Comparison of ENCODE assay signal across 1 cellular context in the genomic region with DNA sequence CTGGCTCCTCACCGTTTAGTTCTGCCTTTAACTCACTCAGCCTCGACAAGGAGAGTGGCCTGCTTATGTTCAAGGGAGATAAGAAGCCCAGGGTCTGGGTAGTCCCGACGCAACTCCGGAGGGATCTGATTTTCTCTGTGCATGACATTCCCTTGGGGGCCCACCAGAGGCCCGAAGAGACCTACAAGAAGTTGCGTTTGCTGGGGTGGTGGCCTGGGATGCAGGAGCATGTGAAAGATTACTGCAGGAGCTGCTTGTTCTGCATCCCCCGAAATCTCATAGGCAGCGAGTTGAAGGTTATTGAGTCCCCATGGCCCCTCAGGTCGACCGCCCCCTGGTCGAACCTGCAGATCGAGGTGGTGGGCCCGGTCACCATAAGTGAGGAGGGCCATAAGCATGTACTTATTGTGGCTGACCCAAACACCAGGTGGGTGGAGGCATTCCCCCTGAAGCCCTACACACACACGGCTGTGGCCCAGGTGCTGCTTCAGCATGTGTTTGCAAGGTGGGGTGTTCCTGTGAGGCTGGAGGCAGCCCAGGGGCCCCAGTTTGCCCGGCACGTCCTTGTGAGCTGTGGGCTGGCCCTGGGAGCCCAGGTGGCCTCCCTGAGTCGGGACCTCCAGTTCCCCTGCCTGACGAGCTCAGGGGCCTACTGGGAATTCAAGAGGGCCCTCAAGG.
TF ChIP-seq lines count a peak whose summit lies in the region.

No MANE protein-coding gene starts in this region.

TF ChIP-seq in K562, 482 proteins besides CTCF, POLR2A, EP300 and RAD21 (continues in another document):
- TF ChIP-seq TEAD2 (tag; IDR thresholded peaks at IDR 0.05) (no peak), C11orf30 (IDR thresholded peaks at IDR 0.05; ENCODE audit: low read depth) (no peak), RAD51 (IDR thresholded peaks at IDR 0.05; ENCODE audit: borderline replicate concordance, low read depth) (no peak), PHTF2 (CRISPR knock-in tag; IDR thresholded peaks at IDR 0.05) (no peak), FOSL1 (tag; conservative IDR thresholded peaks at IDR 0.05) (no peak), TBP (optimal IDR thresholded peaks at IDR 0.05; ENCODE audit: low read depth, low read length) (peak; percentile 26), NCOA4 (IDR thresholded peaks at IDR 0.05; ENCODE audit: partially characterized antibody) (no peak), MYBL2 (IDR thresholded peaks at IDR 0.05; ENCODE audit: low read depth) (no peak), MYBL2 (CRISPR knock-in tag; IDR thresholded peaks at IDR 0.05; ENCODE audit: borderline replicate concordance) (no peak), HMGN3 (IDR thresholded peaks at IDR 0.05; ENCODE audit: borderline replicate concordance, extremely low read depth, insufficient read length, low read depth, low read length) (no peak), ZBTB34 (CRISPR knock-in tag; IDR thresholded peaks at IDR 0.05) (no peak), NFIC (IDR thresholded peaks at IDR 0.05) (no peak), PURB (CRISPR knock-in tag; IDR thresholded peaks at IDR 0.05; ENCODE audit: low read depth) (no peak), YY1 (IDR thresholded peaks at IDR 0.05; ENCODE audit: borderline replicate concordance in 1 of 3, control insufficient read depth in 1 of 3, extremely low read depth in 1 of 3, insufficient read depth in 3 of 3, insufficient read length in 1 of 3, insufficient replicate concordance in 2 of 3, low read depth in 1 of 3, low read length in 2 of 3) (no peak), ZNF143 (CRISPR knock-in tag; IDR thresholded peaks at IDR 0.05) (no peak), CBFA2T3 (IDR thresholded peaks at IDR 0.05) (peak; percentile 68), MECOM (CRISPR knock-in tag; IDR thresholded peaks at IDR 0.05) (no peak), RBM22 (IDR thresholded peaks at IDR 0.05; ENCODE audit: low read depth, low read length, poor library complexity, severe bottlenecking) (no peak), POLR2G (IDR thresholded peaks at IDR 0.05; ENCODE audit: low read depth, low read length) (no peak), CGGBP1 (CRISPR knock-in tag; IDR thresholded peaks at IDR 0.05) (no peak), ELF2 (CRISPR knock-in tag; IDR thresholded peaks at IDR 0.05) (no peak), SMAD3 (CRISPR knock-in tag; conservative IDR thresholded peaks at IDR 0.05) (no peak), DMBX1 (CRISPR knock-in tag; IDR thresholded peaks at IDR 0.05; ENCODE audit: borderline replicate concordance) (no peak), ZBTB17 (CRISPR knock-in tag; IDR thresholded peaks at IDR 0.05) (no peak), MCM5 (IDR thresholded peaks at IDR 0.05; ENCODE audit: low read depth) (no peak), E2F4 (CRISPR knock-in tag; IDR thresholded peaks at IDR 0.05; ENCODE audit: low read depth) (no peak), THRA (IDR thresholded peaks at IDR 0.05) (no peak), ZKSCAN1 (IDR thresholded peaks at IDR 0.05; ENCODE audit: low read depth, low read length) (no peak), GTF2A2 (tag; IDR thresholded peaks at IDR 0.05) (no peak), CREM (IDR thresholded peaks at IDR 0.05; ENCODE audit: low read depth) (no peak), CLOCK (CRISPR knock-in tag; IDR thresholded peaks at IDR 0.05; ENCODE audit: borderline replicate concordance) (no peak), MTA2 (IDR thresholded peaks at IDR 0.05; ENCODE audit: low read depth) (no peak), GATAD2B (IDR thresholded peaks at IDR 0.05; ENCODE audit: borderline replicate concordance) (no peak), NR1H2 (CRISPR knock-in tag; IDR thresholded peaks at IDR 0.05) (no peak), DPF2 (IDR thresholded peaks at IDR 0.05) (peak; percentile 33; the same call in 1 of the 2 replicates), HDAC1 (IDR thresholded peaks at IDR 0.05) (no peak), HLTF (IDR thresholded peaks at IDR 0.05) (no peak), HNRNPK (IDR thresholded peaks at IDR 0.05; ENCODE audit: low read depth, low read length, poor library complexity, severe bottlenecking) (no peak), FOXA3 (CRISPR knock-in tag; conservative IDR thresholded peaks at IDR 0.05 in 1 of 2, IDR thresholded peaks at IDR 0.05 in 1 of 2) (no peak), NUFIP1 (IDR thresholded peaks at IDR 0.05; ENCODE audit: partially characterized antibody) (no peak), CC2D1A (IDR thresholded peaks at IDR 0.05) (no peak), XRCC4 (IDR thresholded peaks at IDR 0.05; ENCODE audit: extremely low read depth, insufficient read depth, insufficient read length) (no peak)
- TF ChIP-seq, protein P1, sequence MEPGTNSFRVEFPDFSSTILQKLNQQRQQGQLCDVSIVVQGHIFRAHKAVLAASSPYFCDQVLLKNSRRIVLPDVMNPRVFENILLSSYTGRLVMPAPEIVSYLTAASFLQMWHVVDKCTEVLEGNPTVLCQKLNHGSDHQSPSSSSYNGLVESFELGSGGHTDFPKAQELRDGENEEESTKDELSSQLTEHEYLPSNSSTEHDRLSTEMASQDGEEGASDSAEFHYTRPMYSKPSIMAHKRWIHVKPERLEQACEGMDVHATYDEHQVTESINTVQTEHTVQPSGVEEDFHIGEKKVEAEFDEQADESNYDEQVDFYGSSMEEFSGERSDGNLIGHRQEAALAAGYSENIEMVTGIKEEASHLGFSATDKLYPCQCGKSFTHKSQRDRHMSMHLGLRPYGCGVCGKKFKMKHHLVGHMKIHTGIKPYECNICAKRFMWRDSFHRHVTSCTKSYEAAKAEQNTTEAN (CRISPR knock-in tag; IDR thresholded peaks at IDR 0.05) = no peak
- TF ChIP-seq, protein P2, sequence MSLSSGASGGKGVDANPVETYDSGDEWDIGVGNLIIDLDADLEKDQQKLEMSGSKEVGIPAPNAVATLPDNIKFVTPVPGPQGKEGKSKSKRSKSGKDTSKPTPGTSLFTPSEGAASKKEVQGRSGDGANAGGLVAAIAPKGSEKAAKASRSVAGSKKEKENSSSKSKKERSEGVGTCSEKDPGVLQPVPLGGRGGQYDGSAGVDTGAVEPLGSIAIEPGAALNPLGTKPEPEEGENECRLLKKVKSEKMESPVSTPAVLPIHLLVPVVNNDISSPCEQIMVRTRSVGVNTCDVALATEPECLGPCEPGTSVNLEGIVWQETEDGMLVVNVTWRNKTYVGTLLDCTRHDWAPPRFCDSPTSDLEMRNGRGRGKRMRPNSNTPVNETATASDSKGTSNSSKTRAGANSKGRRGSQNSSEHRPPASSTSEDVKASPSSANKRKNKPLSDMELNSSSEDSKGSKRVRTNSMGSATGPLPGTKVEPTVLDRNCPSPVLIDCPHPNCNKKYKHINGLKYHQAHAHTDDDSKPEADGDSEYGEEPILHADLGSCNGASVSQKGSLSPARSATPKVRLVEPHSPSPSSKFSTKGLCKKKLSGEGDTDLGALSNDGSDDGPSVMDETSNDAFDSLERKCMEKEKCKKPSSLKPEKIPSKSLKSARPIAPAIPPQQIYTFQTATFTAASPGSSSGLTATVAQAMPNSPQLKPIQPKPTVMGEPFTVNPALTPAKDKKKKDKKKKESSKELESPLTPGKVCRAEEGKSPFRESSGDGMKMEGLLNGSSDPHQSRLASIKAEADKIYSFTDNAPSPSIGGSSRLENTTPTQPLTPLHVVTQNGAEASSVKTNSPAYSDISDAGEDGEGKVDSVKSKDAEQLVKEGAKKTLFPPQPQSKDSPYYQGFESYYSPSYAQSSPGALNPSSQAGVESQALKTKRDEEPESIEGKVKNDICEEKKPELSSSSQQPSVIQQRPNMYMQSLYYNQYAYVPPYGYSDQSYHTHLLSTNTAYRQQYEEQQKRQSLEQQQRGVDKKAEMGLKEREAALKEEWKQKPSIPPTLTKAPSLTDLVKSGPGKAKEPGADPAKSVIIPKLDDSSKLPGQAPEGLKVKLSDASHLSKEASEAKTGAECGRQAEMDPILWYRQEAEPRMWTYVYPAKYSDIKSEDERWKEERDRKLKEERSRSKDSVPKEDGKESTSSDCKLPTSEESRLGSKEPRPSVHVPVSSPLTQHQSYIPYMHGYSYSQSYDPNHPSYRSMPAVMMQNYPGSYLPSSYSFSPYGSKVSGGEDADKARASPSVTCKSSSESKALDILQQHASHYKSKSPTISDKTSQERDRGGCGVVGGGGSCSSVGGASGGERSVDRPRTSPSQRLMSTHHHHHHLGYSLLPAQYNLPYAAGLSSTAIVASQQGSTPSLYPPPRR (CRISPR knock-in tag; IDR thresholded peaks at IDR 0.05; ENCODE audit: borderline replicate concordance) = no peak
- TF ChIP-seq, protein P3, sequence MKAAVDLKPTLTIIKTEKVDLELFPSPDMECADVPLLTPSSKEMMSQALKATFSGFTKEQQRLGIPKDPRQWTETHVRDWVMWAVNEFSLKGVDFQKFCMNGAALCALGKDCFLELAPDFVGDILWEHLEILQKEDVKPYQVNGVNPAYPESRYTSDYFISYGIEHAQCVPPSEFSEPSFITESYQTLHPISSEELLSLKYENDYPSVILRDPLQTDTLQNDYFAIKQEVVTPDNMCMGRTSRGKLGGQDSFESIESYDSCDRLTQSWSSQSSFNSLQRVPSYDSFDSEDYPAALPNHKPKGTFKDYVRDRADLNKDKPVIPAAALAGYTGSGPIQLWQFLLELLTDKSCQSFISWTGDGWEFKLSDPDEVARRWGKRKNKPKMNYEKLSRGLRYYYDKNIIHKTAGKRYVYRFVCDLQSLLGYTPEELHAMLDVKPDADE (conservative IDR thresholded peaks at IDR 0.05; ENCODE audit: control insufficient read depth, low read depth, low read length) = no peak
